24 cellular contexts compared by ENCODE assay signal in the genomic region with DNA sequence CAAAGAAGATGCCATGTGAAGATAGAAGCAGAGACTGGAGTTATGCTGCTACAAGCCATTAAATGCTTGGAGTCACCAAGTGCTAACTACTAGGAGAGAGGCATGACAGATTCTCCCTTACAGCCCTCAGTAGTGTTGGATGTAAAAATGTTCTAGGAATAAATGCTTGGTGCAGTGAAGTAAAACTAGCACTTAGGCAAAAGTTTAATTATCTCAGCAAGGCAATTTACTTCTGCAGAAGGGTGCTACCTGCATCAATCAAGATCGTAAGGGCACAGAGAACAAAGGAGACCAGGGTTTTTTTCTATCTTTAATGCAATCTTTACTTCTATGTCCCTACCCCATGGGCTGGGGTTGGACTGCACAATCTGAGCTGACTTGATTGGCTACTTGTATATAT. TPM values are rescaled to one million over a fixed set of nuclear protein-coding genes. Genes with fewer than 3 reads are reported as not detected.
DNase-seq lines count a peak whose midpoint lies in the region; ATAC-seq, FAIRE-seq and TF ChIP-seq lines count a peak whose summit lies in the region.
"Had no signal": no experiment of that assay in that cellular context is flagged by ENCODE, and none has a peak within 500 bp of the region (broad histone marks: within the 10 kb centered on the region; RNA-seq: fewer than 3 reads in every experiment).

No MANE protein-coding gene starts in this region.

- RAD21 ChIA-PET in HCT116 (lab: Charles Lee; ENCODE audit: low non-redundant PET in 1 of 2, low total read pairs in 2 of 2, uncharacterized antibody in 2 of 2, unreplicated experiment in 2 of 2) (no interaction called here), GM12878 (lab: Charles Lee; ENCODE audit: unreplicated experiment) (interaction anchor here (1.2 to 4.2 kb wide), 2 partner anchors 214 to 305 kb away, joined by 3 to 73 read pairs; no protein-coding TSS in a partner anchor)

- WGBS in GM12878 (ENCODE audit: insufficient coverage, insufficient replicate concordance, low lambda C conversion rate, missing lambda C conversion rate): 100% methylated on average over 1 of the region's 1 CpG

- in situ Hi-C loops in GM12878 (cut with MboI): no loop called here

- TF ChIP-seq POLR2A in HCT116 (IDR thresholded peaks at IDR 0.05; ENCODE audit: borderline replicate concordance, extremely low read depth, insufficient read depth, insufficient read length): no peak
- TF ChIP-seq POLR2A in GM12878 (IDR thresholded peaks at IDR 0.05; ENCODE audit: low read depth, low read length): no peak

- SMC1A ChIA-PET in GM12878 (lab: Charles Lee; ENCODE audit: uncharacterized antibody, unreplicated experiment): interaction anchor here (6.0 kb wide), 1 partner anchor 217 kb away, joined by 108 read pairs; no protein-coding TSS in a partner anchor

- FAIRE-seq in GM12878 (lab: Jason Lieb, UNC): no peak
- FAIRE-seq: A204.1, GM12891, GM19239 had no signal

- H3K4me1 ChIP-seq in HCT116 (ENCODE audit: control insufficient read depth in 1 of 2, insufficient read depth in 2 of 2, low read length in 2 of 2): peaks cover 0 to 5% of the 10 kb centered on the region in 2 experiments; a peak in 1 of 4 replicates
- peaks cover 3% of the 10 kb centered on the region; the same call in 1 of the 2 replicates for H3K4me1 ChIP-seq in GM12878 (ENCODE audit: control insufficient read depth, insufficient read depth, low read length)

- H3K27me3 ChIP-seq in HCT116 (ENCODE audit: insufficient read depth, low read length) (no peaks in the 10 kb centered on the region), GM12878 (replicated peaks in 1 of 2; ENCODE audit: control insufficient read depth in 2 of 2, insufficient read depth in 2 of 2, low read length in 1 of 2) (no peaks in the 10 kb centered on the region)
- H3K27me3 ChIP-seq: BE2C, BLaER1 had no signal

- POLR2A ChIA-PET in HCT116 (lab: Charles Lee): no interaction called here
- POLR2A ChIA-PET in GM12878 (lab: Charles Lee): no interaction called here

- no peak overlapping the region for H3K4me2 ChIP-seq in HCT116 (ENCODE audit: low read length)
- no peak overlapping the region for H3K4me2 ChIP-seq in GM12878 (ENCODE audit: control insufficient read depth, insufficient read depth)
- H3K4me2 ChIP-seq: BLaER1 had no signal

- BruUV-seq in HCT116 (replicated peaks; lab: Mats Ljungman, UMichigan): no TSS peak
- BruUV-seq in GM12878 (replicated peaks; lab: Mats Ljungman, UMichigan): no TSS peak

- no peak overlapping the region for H3K9ac ChIP-seq in HCT116 (ENCODE audit: low read length)
- no peak overlapping the region for H3K9ac ChIP-seq in GM12878 (ENCODE audit: control insufficient read depth, insufficient read depth, low read length)
- H3K9ac ChIP-seq: BLaER1 had no signal

- H3K79me2 ChIP-seq in HCT116 (ENCODE audit: insufficient read depth, low read length): no peaks in the 10 kb centered on the region
- no peaks in the 10 kb centered on the region for H3K79me2 ChIP-seq in GM12878 (ENCODE audit: control insufficient read depth, insufficient read depth, low read length)

- H3K4me3 ChIP-seq in HCT116 (replicated peaks in 1 of 2; ENCODE audit: low read depth in 1 of 2, low read length in 2 of 2) (no peak overlapping the region), GM12878 (no peak overlapping the region)
- H3K4me3 ChIP-seq: BLaER1 had no signal

- H3K9me2 ChIP-seq in HCT116 (ENCODE audit: insufficient read depth): no peaks in the 10 kb centered on the region

- TF ChIP-seq CTCF in HCT116 (IDR thresholded peaks at IDR 0.05 in 2 of 3, conservative IDR thresholded peaks at IDR 0.05 in 1 of 3; ENCODE audit: borderline replicate concordance in 1 of 3, insufficient read depth in 1 of 3, low read depth in 2 of 3, low read length in 2 of 3): no peak
- TF ChIP-seq CTCF in GM12878 (IDR thresholded peaks at IDR 0.05 in 2 of 3, conservative IDR thresholded peaks at IDR 0.05 in 1 of 3; ENCODE audit: control insufficient read depth in 2 of 3, extremely low read depth in 1 of 3, insufficient read depth in 1 of 3, low read depth in 3 of 3, low read length in 3 of 3): no peak

- TF ChIP-seq EP300 in GM12878 (IDR thresholded peaks at IDR 0.05; ENCODE audit: borderline replicate concordance in 1 of 2, control insufficient read depth in 1 of 2, low read depth in 2 of 2, low read length in 2 of 2): no peak

- H2AFZ ChIP-seq in HCT116 (ENCODE audit: low read depth, low read length, poor library complexity, severe bottlenecking) (no peak overlapping the region), GM12878 (ENCODE audit: control insufficient read depth, low read depth, low read length) (no peak overlapping the region)

- no peak for TF ChIP-seq RAD21 in HCT116 (IDR thresholded peaks at IDR 0.05; ENCODE audit: low read depth)
- no peak for TF ChIP-seq RAD21 in GM12878 (IDR thresholded peaks at IDR 0.05; ENCODE audit: insufficient read depth, low read depth, low read length)

- H3K9me3 ChIP-seq in HCT116 (ENCODE audit: control insufficient read depth in 1 of 2, insufficient read depth in 1 of 2, low read depth in 1 of 2, low read length in 2 of 2) (no peaks in the 10 kb centered on the region), GM12878 (replicated peaks; ENCODE audit: control insufficient read depth, insufficient read depth, low read length) (peaks cover 6% of the 10 kb centered on the region; the same call in 1 of the 3 replicates)
- H3K9me3 ChIP-seq: BE2C had no signal

- H3K27ac ChIP-seq in HCT116 (ENCODE audit: low read depth, low read length) (no peak overlapping the region), GM12878 (ENCODE audit: control insufficient read depth, insufficient read depth) (no peak overlapping the region)
- H3K27ac ChIP-seq: 22Rv1, BLaER1 had no signal

- ATAC-seq in HCT116: no peak
- no peak for ATAC-seq in GM12878

- CTCF ChIA-PET in HCT116 (lab: Charles Lee): no interaction called here
- CTCF ChIA-PET in GM12878 (lab: Yijun Ruan, JAX): interaction anchor here (1.4 to 4.1 kb wide), 4 partner anchors 9 to 1016 kb away, joined by 4 to 106 read pairs (median 16); no protein-coding TSS in a partner anchor

- intact Hi-C loops in HCT116 (cut with micrococcal nuclease): no loop called here
- intact Hi-C loops in GM12878 (cut with micrococcal nuclease; ENCODE audit: unreplicated experiment): no loop called here

- no peak for DNase-seq in HCT116 (ENCODE audit: low read depth, low spot score)
- DNase-seq in GM12878 (ENCODE audit: low read depth, low spot score): no peak
- DNase-seq in islet precursor cell: peak; percentile 35
- no peak for DNase-seq in A172 (ENCODE audit: low spot score)
- DNase-seq in Kasumi-1 (lab: John Stamatoyannopoulos, UW): no peak
- DNase-seq: ACHN; BE2C; C1 segment of cervical spinal cord; CD4-positive, alpha-beta memory T cell; CD4-positive, CD25-positive, alpha-beta regulatory T cell; CD8-positive, alpha-beta memory T cell; COR-L47; DMS 273 treated with DMSO at 0.1 percent for 48 hours; DMS153; DMS53; DMS79; DND-41; EL; GDM1 had no signal

- H3K36me3 ChIP-seq in HCT116 (ENCODE audit: control insufficient read depth in 1 of 2, insufficient read depth in 2 of 2, low read length in 2 of 2): no peaks in the 10 kb centered on the region
- no peaks in the 10 kb centered on the region for H3K36me3 ChIP-seq in GM12878 (ENCODE audit: control insufficient read depth in 2 of 2, insufficient read depth in 2 of 2, low read length in 1 of 2)
- H3K36me3 ChIP-seq: BE2C, BLaER1 had no signal

- no peaks in the 10 kb centered on the region for H4K20me1 ChIP-seq in HCT116 (ENCODE audit: insufficient read depth)
- no peaks in the 10 kb centered on the region for H4K20me1 ChIP-seq in GM12878 (ENCODE audit: control insufficient read depth, insufficient read depth)
- H4K20me1 ChIP-seq: BLaER1 had no signal

TF ChIP-seq in HCT116, 20 proteins besides CTCF, POLR2A, EP300 and RAD21 (continues in another document):
- TF ChIP-seq YY1 (IDR thresholded peaks at IDR 0.05; ENCODE audit: extremely low read depth, insufficient replicate concordance, low read depth, low read length): no peak
- no peak for TF ChIP-seq FOSL1 (IDR thresholded peaks at IDR 0.05; ENCODE audit: low read depth)
- no peak for TF ChIP-seq CEBPB (IDR thresholded peaks at IDR 0.05; ENCODE audit: low read depth)
- 0 out of 2 replicates have a peak, but pooled peaks have one; percentile 17 for TF ChIP-seq CBX3 (IDR thresholded peaks at IDR 0.05; ENCODE audit: low read depth)
- TF ChIP-seq SP1 (IDR thresholded peaks at IDR 0.05; ENCODE audit: low read depth): no peak

TF ChIP-seq in GM12878, 131 proteins besides CTCF, POLR2A, EP300 and RAD21:
- TF ChIP-seq KDM1A (IDR thresholded peaks at IDR 0.05; ENCODE audit: borderline replicate concordance): no peak
- peak; percentile 30 for TF ChIP-seq KLF5 (IDR thresholded peaks at IDR 0.05; ENCODE audit: partially characterized antibody)
TF ChIP-seq in GM12878: peak in this region for 1.

RNA-seq across cellular contexts. Expression of a gene that starts 9.5 kb away (rescaled TPM):
- total RNA-seq in HCT116 (2021; ENCODE audit: unreplicated experiment) (69.7 TPM), GM12878 (2014; rRNA removed) (65.2 and 76.6 TPM in 2 replicates), GM12878 (2014; rRNA removed; fragmentation: Illumina TruSeq; extraction: Trizol) (84.5 and 87.8 TPM in 2 replicates), GM12878 (2021) (63.2 and 64.6 TPM in 2 replicates)
- 29.5 and 33.9 TPM in 2 replicates for polyA plus RNA-seq in HCT116 (2012)
- total RNA-seq in GM12878 (2013; cell fraction: nucleolus; rRNA removed): 708 and 711 TPM in 2 replicates
- polyA plus RNA-seq in GM12878 (2011; ENCODE audit: low read depth): 39.3 TPM
- polyA plus RNA-seq in GM12878 (2011; rRNA removed) (201 and 337 TPM in 2 replicates), GM12878 (2014; fragmentation: Illumina TruSeq; extraction: Trizol) (75.5 and 92.0 TPM in 2 replicates), GM12878 (2014; fragmentation: Nextera tagmentation; extraction: Ambion mirVana) (10 to 100 TPM; 23.1 to 29.3 TPM), GM12878 (2014; rRNA removed) (51.5 and 61.3 TPM in 2 replicates), GM12878 (2016; fragmentation: Nextera tagmentation; extraction: Ambion mirVana) (10 to 100 TPM; 57.6 to 64.7 TPM)
- 87.0 and 116 TPM in 2 replicates for polyA plus RNA-seq in GM12878 (2011; cell fraction: cytosol; rRNA removed)
- polyA plus RNA-seq in GM12878 (2011; cell fraction: nucleus; rRNA removed): 234 and 366 TPM in 2 replicates
- polyA plus RNA-seq in GM12878 (2012): 60.5 and 79.0 TPM in 2 replicates
- polyA minus RNA-seq in GM12878 (2011; rRNA and poly(A)+ RNA removed): 162 and 255 TPM in 2 replicates
- polyA minus RNA-seq in GM12878 (2011; cell fraction: cytosol; rRNA and poly(A)+ RNA removed): 60.6 and 67.1 TPM in 2 replicates
- polyA minus RNA-seq in GM12878 (2011; cell fraction: nucleus; rRNA and poly(A)+ RNA removed): 159 and 161 TPM in 2 replicates
- total RNA-seq in A172 (2014; rRNA removed; shearing (Covaris generic)): 66.1 and 75.1 TPM in 2 replicates
